15 cellular contexts compared by ENCODE assay signal in the genomic region with DNA sequence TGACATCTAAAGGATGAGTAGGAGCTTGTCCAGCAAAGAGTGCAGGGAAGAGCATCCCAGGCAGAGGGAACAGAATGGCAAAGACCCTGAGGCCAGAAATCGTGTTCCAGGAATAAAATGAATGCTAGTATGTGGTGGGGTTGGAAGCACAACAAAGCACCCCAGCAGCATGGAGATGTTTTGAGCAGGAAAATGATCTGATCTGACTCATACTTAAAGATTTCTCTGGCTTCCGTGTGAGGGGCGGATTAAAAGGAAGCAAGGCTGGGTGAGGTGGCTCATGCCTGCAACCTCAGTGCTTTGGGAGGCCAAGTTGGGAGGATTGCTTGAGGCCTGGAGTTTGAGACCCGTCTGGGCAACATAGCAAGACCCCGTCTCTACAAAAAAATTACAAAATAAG. TPM values are rescaled to one million over a fixed set of nuclear protein-coding genes. Genes with fewer than 3 reads are reported as not detected.
A peak's percentile ranks its signal among the peaks of the same experiment; 100 is the strongest.
DNase-seq lines count a peak whose midpoint lies in the region; ATAC-seq, FAIRE-seq and TF ChIP-seq lines count a peak whose summit lies in the region.
"Had no signal": no experiment of that assay in that cellular context is flagged by ENCODE, and none has a peak within 500 bp of the region (broad histone marks: within the 10 kb centered on the region; RNA-seq: fewer than 3 reads in every experiment).

No MANE protein-coding gene starts in this region.

- no peaks in the 10 kb centered on the region for H3K9me3 ChIP-seq in GM23248 (ENCODE audit: low read depth)
- H3K9me3 ChIP-seq in SJSA1 (replicated peaks), result no peaks in the 10 kb centered on the region
- no peaks in the 10 kb centered on the region for H3K9me3 ChIP-seq in endothelial cell of umbilical vein (replicated peaks; ENCODE audit: control insufficient read depth, insufficient read depth, low read length)
- H3K9me3 ChIP-seq: body of pancreas had no signal

- H3K4ac ChIP-seq in mesendoderm (ENCODE audit: low read depth, low read length), result no peak overlapping the region

- no peak overlapping the region for H3K18ac ChIP-seq in mesendoderm (ENCODE audit: low read length)

- H4K20me1 ChIP-seq in GM23248 (ENCODE audit: insufficient read depth), result no peaks in the 10 kb centered on the region
- no peaks in the 10 kb centered on the region for H4K20me1 ChIP-seq in endothelial cell of umbilical vein (replicated peaks; ENCODE audit: control insufficient read depth, extremely low read depth, insufficient read depth, low read length)

- dilution Hi-C loops in endothelial cell of umbilical vein (cut with MboI; ENCODE audit: extremely low pct_ligation_motif_present, low sequenced_read_pairs), result no loop called here

- H3K27ac ChIP-seq in GM23248 (no peak overlapping the region), SJSA1 (no peak overlapping the region), endothelial cell of umbilical vein (ENCODE audit: insufficient read depth, low read depth, low read length) (peak overlapping the region; percentile 33), mesendoderm (ENCODE audit: low read depth, low read length) (no peak overlapping the region)
- H3K27ac ChIP-seq: body of pancreas had no signal

- TF ChIP-seq POLR2A in endothelial cell of umbilical vein (IDR thresholded peaks at IDR 0.05; ENCODE audit: low read depth, low read length), result no peak

- no peak overlapping the region for H3K23ac ChIP-seq in mesendoderm (ENCODE audit: low read length)

- no peak overlapping the region for H2BK5ac ChIP-seq in mesendoderm (ENCODE audit: low read length)

- CTCF ChIA-PET in endothelial cell of umbilical vein (lab: Charles Lee), result no interaction called here
- CTCF ChIA-PET in HEK293T (lab: Yijun Ruan, JAX), result no interaction called here

- no peaks in the 10 kb centered on the region for H3K79me2 ChIP-seq in GM23248 (ENCODE audit: insufficient read depth)
- no peaks in the 10 kb centered on the region for H3K79me2 ChIP-seq in endothelial cell of umbilical vein (ENCODE audit: control insufficient read depth, insufficient read depth, low read length)
- H3K79me2 ChIP-seq in mesendoderm (ENCODE audit: control insufficient read depth, insufficient read depth, low read length), result no peaks in the 10 kb centered on the region

- H3K9me2 ChIP-seq in GM23248 (ENCODE audit: insufficient read depth), result no peaks in the 10 kb centered on the region

- H2BK120ac ChIP-seq in mesendoderm (ENCODE audit: low read depth, low read length), result no peak overlapping the region

- H3K9me1 ChIP-seq in endothelial cell of umbilical vein (replicated peaks; ENCODE audit: control insufficient read depth, extremely low read depth, insufficient read depth, low read length), result no peaks in the 10 kb centered on the region

- no peak overlapping the region for H4K8ac ChIP-seq in mesendoderm (ENCODE audit: low read depth, low read length)

- in situ Hi-C loops in GM23248 (cut with MboI), result no loop called here

- POLR2A ChIA-PET in endothelial cell of umbilical vein (lab: Charles Lee) (no interaction called here), HEK293T (lab: Yijun Ruan, JAX) (no interaction called here)

- no peaks in the 10 kb centered on the region for H3K79me1 ChIP-seq in mesendoderm (ENCODE audit: low read length)

- no peak overlapping the region for H2BK15ac ChIP-seq in mesendoderm (replicated peaks; ENCODE audit: low read depth)

- H3K4me1 ChIP-seq in GM23248 (ENCODE audit: insufficient read depth), result peaks cover 18% of the 10 kb centered on the region; the same call in 1 of the 2 replicates
- peaks cover 44% of the 10 kb centered on the region for H3K4me1 ChIP-seq in SJSA1 (replicated peaks)
- H3K4me1 ChIP-seq in endothelial cell of umbilical vein (ENCODE audit: control insufficient read depth, extremely low read depth, insufficient read depth, low read length), result peaks cover 30% of the 10 kb centered on the region
- H3K4me1 ChIP-seq in mesendoderm (ENCODE audit: control insufficient read depth, low read depth, low read length), result peaks cover 2% of the 10 kb centered on the region
- H3K4me1 ChIP-seq: body of pancreas had no signal

- ATAC-seq in HG02970 (IDR thresholded peaks at IDR 0.05; ENCODE audit: low FRiP score, unreplicated experiment) (no peak), GM18502 (IDR thresholded peaks at IDR 0.05; ENCODE audit: poor library complexity, unreplicated experiment) (no peak)
- ATAC-seq: activated T-helper 17 cell treated with anti-CD3 and anti-CD28 coated beads, Interleukin-2, amount 50 U/mL, for 72 hours; body of pancreas had no signal

- no peak overlapping the region for H3K9ac ChIP-seq in GM23248
- H3K9ac ChIP-seq in endothelial cell of umbilical vein (replicated peaks; ENCODE audit: extremely low read depth, insufficient read depth, low read length), result no peak overlapping the region
- no peak overlapping the region for H3K9ac ChIP-seq in mesendoderm (ENCODE audit: low read length)

- H3K56ac ChIP-seq in mesendoderm (ENCODE audit: low read length), result no peak overlapping the region

- H3K4me2 ChIP-seq in GM23248 (ENCODE audit: unreplicated experiment) (no peak overlapping the region), endothelial cell of umbilical vein (ENCODE audit: insufficient read depth, low read length) (no peak overlapping the region), mesendoderm (ENCODE audit: low read length) (no peak overlapping the region)
- H3K4me2 ChIP-seq: smooth muscle cell had no signal

- H2AFZ ChIP-seq in GM23248 (no peak overlapping the region), endothelial cell of umbilical vein (ENCODE audit: low read depth, low read length) (no peak overlapping the region)

- DNase-seq in GM23248 (peak; percentile 74), SJSA1 (ENCODE audit: low read depth in 1 of 2, low spot score in 2 of 2) (peak; percentile 42 to 66), endothelial cell of umbilical vein (ENCODE audit: low read depth, low spot score) (peak; percentile 56), renal cortical epithelial cell (ENCODE audit: low read depth) (peak; percentile 31), mesendoderm (no peak), HEK293T (ENCODE audit: extremely low spot score) (no peak)
- DNase-seq: activated CD4-positive, alpha-beta T cell treated with anti-CD3 and anti-CD28 coated beads for 48 hours; body of pancreas; CD8-positive, alpha-beta memory T cell had no signal

- peak; percentile 93 for FAIRE-seq in endothelial cell of umbilical vein (lab: Jason Lieb, UNC)
- FAIRE-seq: endometrium had no signal

- peaks cover 21% of the 10 kb centered on the region for H3F3A ChIP-seq in GM23248 (ENCODE audit: insufficient read depth)

- no peaks in the 10 kb centered on the region for H3K36me3 ChIP-seq in GM23248 (ENCODE audit: low read depth)
- H3K36me3 ChIP-seq in SJSA1, result no peaks in the 10 kb centered on the region
- no peaks in the 10 kb centered on the region for H3K36me3 ChIP-seq in endothelial cell of umbilical vein (ENCODE audit: control insufficient read depth in 2 of 2, extremely low read depth in 1 of 2, insufficient read depth in 2 of 2, low read length in 2 of 2)
- H3K36me3 ChIP-seq in mesendoderm (ENCODE audit: control insufficient read depth, insufficient read depth, low read length), result no peaks in the 10 kb centered on the region

- no TSS peak for BruUV-seq in endothelial cell of umbilical vein (replicated peaks; lab: Mats Ljungman, UMichigan)

- TF ChIP-seq CTCF in endothelial cell of umbilical vein (IDR thresholded peaks at IDR 0.05; ENCODE audit: extremely low read depth in 1 of 2, insufficient read depth in 1 of 2, low read depth in 1 of 2, low read length in 2 of 2), result no peak

- H3K4me3 ChIP-seq in GM23248 (no peak overlapping the region), SJSA1 (no peak overlapping the region), endothelial cell of umbilical vein (replicated peaks in 1 of 3; ENCODE audit: insufficient read depth in 1 of 3, low read depth in 1 of 3, low read length in 3 of 3) (no peak overlapping the region), mesendoderm (ENCODE audit: low read length) (no peak overlapping the region)
- H3K4me3 ChIP-seq: body of pancreas, smooth muscle cell had no signal

- intact Hi-C loops in endothelial cell of umbilical vein (cut with micrococcal nuclease), result no loop called here

- no peaks in the 10 kb centered on the region for H3K27me3 ChIP-seq in GM23248 (replicated peaks; ENCODE audit: insufficient read depth)
- no peaks in the 10 kb centered on the region for H3K27me3 ChIP-seq in SJSA1 (replicated peaks)
- no peaks in the 10 kb centered on the region for H3K27me3 ChIP-seq in endothelial cell of umbilical vein (ENCODE audit: control insufficient read depth in 2 of 2, insufficient read depth in 2 of 2, low read length in 2 of 2)
- no peaks in the 10 kb centered on the region for H3K27me3 ChIP-seq in mesendoderm (ENCODE audit: insufficient read depth, low read length, poor library complexity)
- H3K27me3 ChIP-seq: body of pancreas had no signal

- H2AK5ac ChIP-seq in mesendoderm (ENCODE audit: low read length), result no peak overlapping the region

- no peak overlapping the region for H4K5ac ChIP-seq in mesendoderm (ENCODE audit: low read length)

- WGBS in GM23248 (ENCODE audit: low coverage in 1 of 2, low lambda C conversion rate in 2 of 2, missing lambda C conversion rate in 2 of 2), 2 experiments, result 55 to 62% methylated on average over 5 of the region's 5 CpGs
- WGBS in mesendoderm (ENCODE audit: extremely low coverage, insufficient coverage, low lambda C conversion rate), result no CpG with 5 or more reads among the region's 5 CpGs

TF ChIP-seq in endothelial cell of umbilical vein, 7 proteins besides CTCF, POLR2A, EP300 and RAD21 (continues in another document):
- peak; percentile 84 for TF ChIP-seq FOS (IDR thresholded peaks at IDR 0.05; ENCODE audit: borderline replicate concordance, insufficient read depth, low read length)
- TF ChIP-seq MYC (IDR thresholded peaks at IDR 0.05; ENCODE audit: low read depth, low read length), result no peak

TF ChIP-seq in HEK293T, 16 proteins besides CTCF, POLR2A, EP300 and RAD21 (continues in another document):
- no peak for TF ChIP-seq FOXM1 (IDR thresholded peaks at IDR 0.05; ENCODE audit: borderline replicate concordance)

RNA-seq across cellular contexts. Expression of a gene that starts 2.3 kb away (rescaled TPM):
- total RNA-seq in GM23248 (2014; rRNA removed; shearing (Covaris generic)), result not detected in 2 replicates
- polyA plus RNA-seq in GM23248 (2016; fragmentation: Nextera tagmentation; extraction: Ambion mirVana) (not detected in 2 replicates), endothelial cell of umbilical vein (0.12 and 0.21 TPM in 2 replicates)
- 0.16 TPM in 1 of 2 replicates, not detected in the other for total RNA-seq in SJSA1 (2014; rRNA removed; shearing (Covaris generic))
- total RNA-seq in endothelial cell of umbilical vein (not detected in 2 replicates), renal cortical epithelial cell (not detected in 2 replicates)
- 0.04 and 0.07 TPM in 2 replicates for polyA plus RNA-seq in endothelial cell of umbilical vein (2011; cell fraction: cytosol; rRNA removed)
- 0.31 and 0.43 TPM in 2 replicates for polyA plus RNA-seq in endothelial cell of umbilical vein (2011; cell fraction: nucleus; rRNA removed)
- polyA plus RNA-seq in endothelial cell of umbilical vein (2012), result 0.11 and 0.45 TPM in 2 replicates
- polyA minus RNA-seq in endothelial cell of umbilical vein, result 0.27 and 0.40 TPM in 2 replicates
- polyA minus RNA-seq in endothelial cell of umbilical vein (2011; cell fraction: cytosol; rRNA and poly(A)+ RNA removed), result not detected
- polyA minus RNA-seq in endothelial cell of umbilical vein (2011; cell fraction: nucleus; rRNA and poly(A)+ RNA removed), result 0.96 TPM in 1 of 2 replicates, not detected in the other
- polyA plus RNA-seq in mesendoderm (2013, experiment 1 of 2), result 0.14 TPM
- 0.10 TPM for polyA plus RNA-seq in mesendoderm (2013, experiment 2 of 2)
- total RNA-seq: activated T-helper 17 cell treated with anti-CD3 and anti-CD28 coated beads, Interleukin-2, amount 50 U/mL, for 72 hours; body of pancreas; lower leg skin; smooth muscle cell had no signal
- polyA plus RNA-seq: CD8-positive, alpha-beta memory T cell; smooth muscle cell had no signal

Comparison
In these comparisons a context has a peak if more than half of its experiments do, and no peak if none do; other contexts are left out.
1. DNase-seq: peak in GM23248 (single experiment), SJSA1 (2 of 2), endothelial cell of umbilical vein (single experiment) and renal cortical epithelial cell (single experiment); none in mesendoderm (single experiment) and HEK293T (single experiment).